Comparison of ENCODE assay signal across 8 cellular contexts in genomic region chr1:40312238-40313205, GRCh38.
DNase-seq lines count a peak whose midpoint lies in the region; ATAC-seq and TF ChIP-seq lines count a peak whose summit lies in the region.

No MANE protein-coding gene starts in this region.

- peaks cover 7% of the 10 kb centered on the region for H3K36me3 ChIP-seq in GM06990 (ENCODE audit: control insufficient read depth, insufficient read depth, low read length)

- peak; percentile 47 for ATAC-seq in GM21367 (IDR thresholded peaks at IDR 0.05; ENCODE audit: unreplicated experiment)
- ATAC-seq in HG03469 (IDR thresholded peaks at IDR 0.05; ENCODE audit: unreplicated experiment), result no peak

- no peak for TF ChIP-seq CTCF in GM06990 (IDR thresholded peaks at IDR 0.05; ENCODE audit: insufficient read depth, low read length, poor library complexity, severe bottlenecking)

- H3K27me3 ChIP-seq in GM06990 (replicated peaks; ENCODE audit: control insufficient read depth, insufficient read depth, low read length), result no peaks in the 10 kb centered on the region; the same call in 1 of the 2 replicates

- DNase-seq in GM06990 (ENCODE audit: extremely low read depth, insufficient read length) (peak; percentile 77), NCI-H2196 treated with DMSO at 0.1 percent for 48 hours (lab: John Stamatoyannopoulos, UW; ENCODE audit: unreplicated experiment) (peak; percentile 28), germinal center (ENCODE audit: low spot score) (peak; percentile 68), NCI-H1694 treated with DMSO at 0.1 percent for 48 hours (lab: John Stamatoyannopoulos, UW) (no peak), D341Med (ENCODE audit: low spot score) (no peak), kidney tubule cell (ENCODE audit: low spot score) (no peak)

- peak overlapping the region; percentile 50 for H3K4me3 ChIP-seq in GM06990 (replicated peaks; ENCODE audit: low read depth, low read length)

Comparison
In these comparisons a context has a peak if more than half of its experiments do, and no peak if none do; other contexts are left out.
1. DNase-seq: peak in GM06990 (single experiment), NCI-H2196 treated with DMSO at 0.1 percent for 48 hours (single experiment) and germinal center (single experiment); none in NCI-H1694 treated with DMSO at 0.1 percent for 48 hours (single experiment), D341Med (single experiment) and kidney tubule cell (single experiment).